8 cellular contexts compared by ENCODE assay signal in genomic region chr4:57119054-57119651, GRCh38. TPM values are rescaled to one million over a fixed set of nuclear protein-coding genes. Genes with fewer than 3 reads are reported as not detected.
DNase-seq lines count a peak whose midpoint lies in the region; ATAC-seq, FAIRE-seq and TF ChIP-seq lines count a peak whose summit lies in the region.

No MANE protein-coding gene starts in this region.

- no peaks in the 10 kb centered on the region for H3K27me3 ChIP-seq in astrocyte (ENCODE audit: insufficient read depth, low read length)

- H4K20me1 ChIP-seq in astrocyte (ENCODE audit: insufficient read depth, low read length) = no peaks in the 10 kb centered on the region

- TF ChIP-seq CTCF in astrocyte (IDR thresholded peaks at IDR 0.05; ENCODE audit: insufficient read depth, low read depth, low read length) (no peak), D721Med (IDR thresholded peaks at IDR 0.05; ENCODE audit: insufficient read depth, missing control alignments) (no peak)

- no peaks in the 10 kb centered on the region for H3K36me3 Mint-ChIP-seq in astrocyte (ENCODE audit: low read depth, unreplicated experiment)

- FAIRE-seq in astrocyte (lab: Jason Lieb, UNC) = peak; percentile 99
- no peak for FAIRE-seq in D721Med (lab: Jason Lieb, UNC)

- H2AFZ ChIP-seq in astrocyte (ENCODE audit: low read depth, low read length) = peak overlapping the region; percentile 49

- ATAC-seq in GM19351 (IDR thresholded peaks at IDR 0.05; ENCODE audit: unreplicated experiment) = no peak

- H3K9me3 ChIP-seq in astrocyte (ENCODE audit: insufficient read depth, low read depth, low read length) = no peaks in the 10 kb centered on the region

- H3K27me3 Mint-ChIP-seq in astrocyte (ENCODE audit: low read depth, unreplicated experiment) = no peaks in the 10 kb centered on the region

- peak; percentile 84 for DNase-seq in H4 (ENCODE audit: low spot score)
- DNase-seq in astrocyte (ENCODE audit: low read depth) = peak; percentile 97
- DNase-seq in hepatic stellate cell (ENCODE audit: low spot score) = peak; percentile 78
- DNase-seq in NOMO-1 (lab: John Stamatoyannopoulos, UW; ENCODE audit: unreplicated experiment in 2 of 2) = no peak
- DNase-seq in D721Med (ENCODE audit: insufficient read length, low spot score) = no peak
- no peak for DNase-seq in NCI-H1417 (lab: John Stamatoyannopoulos, UW)

- peak overlapping the region; percentile 83 for H3K4me2 ChIP-seq in astrocyte (ENCODE audit: low read length)

- peak overlapping the region; percentile 97 for H3K27ac Mint-ChIP-seq in astrocyte (ENCODE audit: unreplicated experiment)

- H3K9me3 Mint-ChIP-seq in astrocyte (ENCODE audit: unreplicated experiment) = peaks cover 3% of the 10 kb centered on the region

- H3K9ac ChIP-seq in astrocyte (ENCODE audit: low read length) = peak overlapping the region; percentile 81

- peaks cover 35% of the 10 kb centered on the region for H3K4me1 ChIP-seq in astrocyte (ENCODE audit: insufficient read depth, low read length)

- H3K36me3 ChIP-seq in astrocyte (ENCODE audit: insufficient read depth, low read length) = no peaks in the 10 kb centered on the region

- peak overlapping the region; percentile 9 for H3K4me3 Mint-ChIP-seq in astrocyte (ENCODE audit: unreplicated experiment)

- no peaks in the 10 kb centered on the region for H3K79me2 ChIP-seq in astrocyte (ENCODE audit: insufficient read depth, low read length)

- H3K4me3 ChIP-seq in astrocyte (ENCODE audit: insufficient read depth, low read depth, low read length) (peak overlapping the region; percentile 35), skin epidermis (no peak overlapping the region)

- peak overlapping the region; percentile 99 for H3K27ac ChIP-seq in astrocyte (ENCODE audit: low read depth, low read length)
- peak overlapping the region in 18 of 21 experiments; percentile 7 to 81 (median 65) for H3K27ac ChIP-seq in skin epidermis

- peaks cover 46% of the 10 kb centered on the region for H3K4me1 Mint-ChIP-seq in astrocyte (ENCODE audit: low read depth, unreplicated experiment)

RNA-seq across cellular contexts. Expression of gene IGFBP7, which starts 9.0 kb away (rescaled TPM):
- 45.1 and 45.5 TPM in 2 replicates for total RNA-seq in H4 (2014; rRNA removed; shearing (Covaris generic))
- 930 and 1,304 TPM in 2 replicates for total RNA-seq in astrocyte

Comparison
In these comparisons a context has a peak if more than half of its experiments do, and no peak if none do; other contexts are left out.
1. DNase-seq: peak in H4 (single experiment), astrocyte (single experiment) and hepatic stellate cell (single experiment); none in NOMO-1 (0 of 2), D721Med (single experiment) and NCI-H1417 (0 of 3).
2. RNA of gene IGFBP7, which starts 9.0 kb away (total RNA-seq): 930 to 1,304 TPM in astrocyte; 45.1 to 45.5 TPM in H4; every median in the first group is over 10 times any median in the second.